ENCODE assay signal across 16 cellular contexts in the genomic region with DNA sequence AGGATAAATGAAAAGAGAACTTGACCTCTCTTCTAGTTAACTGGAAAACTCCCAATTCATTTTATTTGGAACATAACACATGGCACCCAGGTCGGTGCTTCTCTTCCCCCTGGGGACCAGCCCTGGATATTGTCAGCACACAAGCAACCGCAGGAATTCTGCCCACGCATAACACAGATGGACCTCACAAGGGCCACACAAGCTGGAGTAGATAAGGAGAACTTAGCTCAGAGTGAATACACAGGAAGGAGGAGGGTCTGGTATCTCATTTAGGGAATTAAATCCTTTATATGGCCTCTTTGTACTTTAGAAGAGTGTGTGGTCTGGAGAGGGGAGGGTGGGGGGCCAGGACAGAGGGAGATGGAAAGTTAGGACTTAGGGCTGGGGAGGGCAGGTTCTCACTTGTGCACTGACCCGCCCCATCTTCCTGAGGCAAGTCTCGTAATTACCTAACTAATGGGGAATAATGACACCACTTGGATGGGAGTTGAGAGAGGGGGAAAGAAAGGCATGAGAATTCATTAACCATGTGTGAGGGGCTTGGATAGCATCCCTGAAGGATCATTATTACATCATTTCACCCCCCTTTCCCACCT.
DNase-seq lines count a peak whose midpoint lies in the region; ATAC-seq and TF ChIP-seq lines count a peak whose summit lies in the region.
"Had no signal": no experiment of that assay in that cellular context is flagged by ENCODE, and none has a peak within 500 bp of the region (broad histone marks: within the 10 kb centered on the region; RNA-seq: fewer than 3 reads in every experiment).

No MANE protein-coding gene starts in this region.

- H3K4me3 ChIP-seq in A673 (ENCODE audit: low read depth, low read length, poor library complexity, severe bottlenecking), result no peak overlapping the region
- H3K4me3 ChIP-seq: SK-N-MC, thyroid gland had no signal

- H3K9me3 Mint-ChIP-seq in MCF 10A (ENCODE audit: unreplicated experiment), result no peaks in the 10 kb centered on the region
- peaks cover 3% of the 10 kb centered on the region for H3K9me3 Mint-ChIP-seq in mesothelial cell of epicardium

- POLR2A ChIA-PET in A673 (lab: Charles Lee; ENCODE audit: low non-redundant PET), result interaction anchor here (0.6 kb wide), 1 partner anchor 492 kb away, joined by 26 read pairs; no protein-coding TSS in a partner anchor
- POLR2A ChIA-PET in MCF 10A (lab: Yijun Ruan, JAX), result interaction anchor here (0.6 to 1.2 kb wide), 4 partner anchors 9 to 191 kb away, joined by 3 read pairs; no protein-coding TSS in a partner anchor
- POLR2A ChIA-PET in GM10248 (lab: Yijun Ruan, JAX), result no interaction called here

- no peak for ATAC-seq in GM18519 (IDR thresholded peaks at IDR 0.05; ENCODE audit: low FRiP score, unreplicated experiment)
- ATAC-seq: left lobe of liver had no signal

- H3K27me3 Mint-ChIP-seq in MCF 10A (ENCODE audit: insufficient read depth, unreplicated experiment) (no peaks in the 10 kb centered on the region), mesothelial cell of epicardium (ENCODE audit: low read depth) (no peaks in the 10 kb centered on the region)

- H3K27ac ChIP-seq in A673 (ENCODE audit: low read depth, low read length, poor library complexity, severe bottlenecking) (no peak overlapping the region), caudate nucleus (ENCODE audit: low read depth, low read length) (no peak overlapping the region)
- H3K27ac ChIP-seq: SK-N-MC, thyroid gland had no signal

- CTCF ChIA-PET in A673 (lab: Charles Lee) (no interaction called here), MCF 10A (lab: Yijun Ruan, JAX) (interaction anchor here (0.5 to 1.6 kb wide), 4 partner anchors 13 to 377 kb away, joined by 3 to 4 read pairs (median 3); no protein-coding TSS in a partner anchor), GM10248 (lab: Yijun Ruan, JAX) (interaction anchor here (1.1 to 1.5 kb wide), 2 partner anchors 17 to 34 kb away, joined by 3 to 6 read pairs; no protein-coding TSS in a partner anchor)

- H3K36me3 ChIP-seq in A673 (ENCODE audit: insufficient read depth, low read length, poor library complexity, severe bottlenecking), result no peaks in the 10 kb centered on the region
- H3K36me3 ChIP-seq: thyroid gland had no signal

- H3K4me3 Mint-ChIP-seq in MCF 10A (ENCODE audit: unreplicated experiment) (peak overlapping the region; percentile 22), mesothelial cell of epicardium (no peak overlapping the region)

- H3K9me3 ChIP-seq in A673 (ENCODE audit: low read depth, low read length, poor library complexity, severe bottlenecking), result no peaks in the 10 kb centered on the region
- H3K9me3 ChIP-seq: thyroid gland had no signal

- H3K27me3 ChIP-seq in A673 (replicated peaks; ENCODE audit: insufficient read depth, low read depth, low read length, poor library complexity), result no peaks in the 10 kb centered on the region
- H3K27me3 ChIP-seq: thyroid gland had no signal

- DNase-seq in A673 (ENCODE audit: low spot score), result peak; percentile 52
- peak; percentile 88 for DNase-seq in HS-27A (ENCODE audit: low read depth)
- DNase-seq in MCF 10A (ENCODE audit: unreplicated experiment), result peak; percentile 37
- DNase-seq in mesothelial cell of epicardium (ENCODE audit: low spot score in 2 of 2, unreplicated experiment in 2 of 2), result no peak
- no peak for DNase-seq in caudate nucleus (lab: John Stamatoyannopoulos, UW)
- no peak for DNase-seq in DMS53 (lab: John Stamatoyannopoulos, UW)
- no peak for DNase-seq in GM10248 (ENCODE audit: extremely low spot score)
- DNase-seq: amygdala; DMS79; effector CD4-positive, alpha-beta T cell; NCI-H187 treated with DMSO at 0.1 percent for 48 hours; stimulated activated CD4-positive, alpha-beta T cell treated with anti-CD3 and anti-CD28 coated beads, Interleukin-15, amount 100 ng/mL, for 24 hours; thyroid gland had no signal

- H3K36me3 Mint-ChIP-seq in MCF 10A (ENCODE audit: insufficient read depth, unreplicated experiment) (no peaks in the 10 kb centered on the region), mesothelial cell of epicardium (peaks cover 5% of the 10 kb centered on the region)

- intact Hi-C loops in A673 (cut with micrococcal nuclease; ENCODE audit: unreplicated experiment), result no loop called here
- intact Hi-C loops in MCF 10A (cut with micrococcal nuclease), result no loop called here

- BruUV-seq in A673 (replicated peaks; lab: Mats Ljungman, UMichigan) (no TSS peak), MCF 10A (replicated peaks; lab: Mats Ljungman, UMichigan) (no TSS peak)

- H3K27ac Mint-ChIP-seq in MCF 10A (ENCODE audit: low read depth, unreplicated experiment) (peak overlapping the region; percentile 43), mesothelial cell of epicardium (peak overlapping the region; percentile 44)

- peaks cover 56% of the 10 kb centered on the region for H3K4me1 ChIP-seq in A673 (ENCODE audit: insufficient read depth, low read length, poor library complexity, severe bottlenecking)

- H3K4me1 Mint-ChIP-seq in MCF 10A (ENCODE audit: insufficient read depth, unreplicated experiment), result peaks cover 24% of the 10 kb centered on the region
- H3K4me1 Mint-ChIP-seq in mesothelial cell of epicardium, result peaks cover 72% of the 10 kb centered on the region

- TF ChIP-seq CTCF in A673 (conservative IDR thresholded peaks at IDR 0.05; ENCODE audit: low read depth, low read length), result no peak
- TF ChIP-seq CTCF in MCF 10A (IDR thresholded peaks at IDR 0.05; ENCODE audit: unreplicated experiment), result no peak
- no peak for TF ChIP-seq CTCF in mesothelial cell of epicardium (IDR thresholded peaks at IDR 0.05; ENCODE audit: unreplicated experiment)
- TF ChIP-seq CTCF in GM10248 (IDR thresholded peaks at IDR 0.05; ENCODE audit: control extremely low read depth, extremely low read depth, low read depth, missing control alignments), result no peak

Comparison
In these comparisons a context has a peak if more than half of its experiments do, and no peak if none do; other contexts are left out.
1. DNase-seq: peak in A673 (single experiment), HS-27A (single experiment) and MCF 10A (single experiment); none in mesothelial cell of epicardium (0 of 2), caudate nucleus (0 of 61), DMS53 (single experiment) and GM10248 (single experiment).